Comparison of ENCODE assay signal across 29 cellular contexts in genomic region chr7:84617265-84618030, GRCh38.
"Had no signal": no experiment of that assay in that cellular context is flagged by ENCODE, and none has a peak within 500 bp of the region (broad histone marks: within the 10 kb centered on the region; RNA-seq: fewer than 3 reads in every experiment).

No MANE protein-coding gene starts in this region.

- H3K79me2 ChIP-seq: parathyroid adenoma had no signal

- ATAC-seq: activated naive CD4-positive, alpha-beta T cell treated with anti-CD3 and anti-CD28 coated beads, Interleukin-2, amount 50 U/mL, for 72 hours; activated T-cell treated with anti-CD3 and anti-CD28 coated beads, Interleukin-2, amount 50 U/mL, for 72 hours; body of pancreas; gastroesophageal sphincter; left colon; stimulated activated memory B cell treated with anti-CD40 and anti-IgM and Interleukin-4, amounts not matched to agents 10 μg/mL and 1 μg/mL and 100 μg/mL, for 72 hours; upper lobe of right lung had no signal

- H3K9me3 ChIP-seq: body of pancreas, colonic mucosa, gastroesophageal sphincter, right atrium auricular region, stomach, suprapubic skin, tibial artery, upper lobe of right lung had no signal

- H3K27me3 ChIP-seq: body of pancreas, colonic mucosa, gastroesophageal sphincter, right atrium auricular region, stomach, suprapubic skin, tibial artery, upper lobe of right lung had no signal

- FAIRE-seq: keratinocyte, TTC549 had no signal

- H3K9ac ChIP-seq: parathyroid adenoma had no signal

- DNase-seq: activated CD4-positive, alpha-beta T cell treated with anti-CD3 and anti-CD28 coated beads for 4 hours; activated CD4-positive, alpha-beta T cell treated with anti-CD3 and anti-CD28 coated beads, Interleukin-2, amount 50 U/mL, for 4 hours; activated naive CD4-positive, alpha-beta T cell; activated T-cell treated with anti-CD3 and anti-CD28 coated beads for 4 hours; activated T-cell treated with anti-CD3 and anti-CD28 coated beads, Interleukin-2, amount 50 U/mL, for 72 hours; body of pancreas; colonic mucosa; effector CD8-positive, alpha-beta T cell; erythroblast; hippocampal formation; left colon; mammary epithelial cell; stimulated activated CD4-positive, alpha-beta T cell treated with anti-CD3 and anti-CD28 coated beads, Interleukin-1b, Interleukin-23, amount 100 ng/mL, for 48 hours; stimulated activated CD4-positive, alpha-beta T cell treated with anti-CD3 and anti-CD28 coated beads, Interleukin-4, amount 100 ng/mL, for 4 hours; stimulated activated CD8-positive, alpha-beta memory T cell treated with anti-CD3 and anti-CD28 coated beads, Interleukin-4, amount 100 ng/mL, for 48 hours; stomach; T-helper 9 cell; tibial artery; upper lobe of right lung had no signal

- H3K4me1 ChIP-seq: body of pancreas, colonic mucosa, gastroesophageal sphincter, parathyroid adenoma, right atrium auricular region, stomach, suprapubic skin, tibial artery, upper lobe of right lung had no signal

- H2AFZ ChIP-seq: parathyroid adenoma had no signal

- H3K4me2 ChIP-seq: smooth muscle cell had no signal

- H3K36me3 ChIP-seq: colonic mucosa, gastroesophageal sphincter, right atrium auricular region, stomach, suprapubic skin, tibial artery, upper lobe of right lung had no signal

- H3K27ac ChIP-seq: body of pancreas, colonic mucosa, gastroesophageal sphincter, parathyroid adenoma, right atrium auricular region, stomach, suprapubic skin, tibial artery, upper lobe of right lung, VCaP had no signal

- H3K4me3 ChIP-seq: body of pancreas, colonic mucosa, gastroesophageal sphincter, right atrium auricular region, smooth muscle cell, stomach, suprapubic skin, tibial artery, upper lobe of right lung had no signal
